In the genomic region with DNA sequence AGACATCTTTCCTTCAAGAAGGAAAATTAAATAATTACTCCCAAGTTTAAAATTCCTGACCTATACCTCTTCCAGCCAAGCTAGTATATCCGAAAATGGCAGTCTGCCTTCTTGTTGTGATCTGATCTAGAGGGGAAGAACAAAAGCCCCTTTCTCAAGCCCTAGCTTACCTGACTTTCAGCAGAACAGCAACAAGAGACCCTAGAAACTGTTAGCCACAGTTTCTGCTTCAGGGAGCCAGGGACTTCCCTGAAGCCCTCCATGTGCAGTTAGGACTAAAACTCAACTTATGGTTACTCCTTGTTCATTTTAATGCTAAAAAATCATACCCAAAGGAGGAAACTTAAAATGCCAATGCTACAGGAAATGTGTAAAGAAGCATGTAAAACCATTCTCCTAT, we compare ENCODE assay signal across 1 cellular context.
TF ChIP-seq lines count a peak whose summit lies in the region.

No MANE protein-coding gene starts in this region.

TF ChIP-seq in GM23338, 12 proteins besides CTCF, POLR2A, EP300 and RAD21 (continued from another document):
- TF ChIP-seq, protein P1, sequence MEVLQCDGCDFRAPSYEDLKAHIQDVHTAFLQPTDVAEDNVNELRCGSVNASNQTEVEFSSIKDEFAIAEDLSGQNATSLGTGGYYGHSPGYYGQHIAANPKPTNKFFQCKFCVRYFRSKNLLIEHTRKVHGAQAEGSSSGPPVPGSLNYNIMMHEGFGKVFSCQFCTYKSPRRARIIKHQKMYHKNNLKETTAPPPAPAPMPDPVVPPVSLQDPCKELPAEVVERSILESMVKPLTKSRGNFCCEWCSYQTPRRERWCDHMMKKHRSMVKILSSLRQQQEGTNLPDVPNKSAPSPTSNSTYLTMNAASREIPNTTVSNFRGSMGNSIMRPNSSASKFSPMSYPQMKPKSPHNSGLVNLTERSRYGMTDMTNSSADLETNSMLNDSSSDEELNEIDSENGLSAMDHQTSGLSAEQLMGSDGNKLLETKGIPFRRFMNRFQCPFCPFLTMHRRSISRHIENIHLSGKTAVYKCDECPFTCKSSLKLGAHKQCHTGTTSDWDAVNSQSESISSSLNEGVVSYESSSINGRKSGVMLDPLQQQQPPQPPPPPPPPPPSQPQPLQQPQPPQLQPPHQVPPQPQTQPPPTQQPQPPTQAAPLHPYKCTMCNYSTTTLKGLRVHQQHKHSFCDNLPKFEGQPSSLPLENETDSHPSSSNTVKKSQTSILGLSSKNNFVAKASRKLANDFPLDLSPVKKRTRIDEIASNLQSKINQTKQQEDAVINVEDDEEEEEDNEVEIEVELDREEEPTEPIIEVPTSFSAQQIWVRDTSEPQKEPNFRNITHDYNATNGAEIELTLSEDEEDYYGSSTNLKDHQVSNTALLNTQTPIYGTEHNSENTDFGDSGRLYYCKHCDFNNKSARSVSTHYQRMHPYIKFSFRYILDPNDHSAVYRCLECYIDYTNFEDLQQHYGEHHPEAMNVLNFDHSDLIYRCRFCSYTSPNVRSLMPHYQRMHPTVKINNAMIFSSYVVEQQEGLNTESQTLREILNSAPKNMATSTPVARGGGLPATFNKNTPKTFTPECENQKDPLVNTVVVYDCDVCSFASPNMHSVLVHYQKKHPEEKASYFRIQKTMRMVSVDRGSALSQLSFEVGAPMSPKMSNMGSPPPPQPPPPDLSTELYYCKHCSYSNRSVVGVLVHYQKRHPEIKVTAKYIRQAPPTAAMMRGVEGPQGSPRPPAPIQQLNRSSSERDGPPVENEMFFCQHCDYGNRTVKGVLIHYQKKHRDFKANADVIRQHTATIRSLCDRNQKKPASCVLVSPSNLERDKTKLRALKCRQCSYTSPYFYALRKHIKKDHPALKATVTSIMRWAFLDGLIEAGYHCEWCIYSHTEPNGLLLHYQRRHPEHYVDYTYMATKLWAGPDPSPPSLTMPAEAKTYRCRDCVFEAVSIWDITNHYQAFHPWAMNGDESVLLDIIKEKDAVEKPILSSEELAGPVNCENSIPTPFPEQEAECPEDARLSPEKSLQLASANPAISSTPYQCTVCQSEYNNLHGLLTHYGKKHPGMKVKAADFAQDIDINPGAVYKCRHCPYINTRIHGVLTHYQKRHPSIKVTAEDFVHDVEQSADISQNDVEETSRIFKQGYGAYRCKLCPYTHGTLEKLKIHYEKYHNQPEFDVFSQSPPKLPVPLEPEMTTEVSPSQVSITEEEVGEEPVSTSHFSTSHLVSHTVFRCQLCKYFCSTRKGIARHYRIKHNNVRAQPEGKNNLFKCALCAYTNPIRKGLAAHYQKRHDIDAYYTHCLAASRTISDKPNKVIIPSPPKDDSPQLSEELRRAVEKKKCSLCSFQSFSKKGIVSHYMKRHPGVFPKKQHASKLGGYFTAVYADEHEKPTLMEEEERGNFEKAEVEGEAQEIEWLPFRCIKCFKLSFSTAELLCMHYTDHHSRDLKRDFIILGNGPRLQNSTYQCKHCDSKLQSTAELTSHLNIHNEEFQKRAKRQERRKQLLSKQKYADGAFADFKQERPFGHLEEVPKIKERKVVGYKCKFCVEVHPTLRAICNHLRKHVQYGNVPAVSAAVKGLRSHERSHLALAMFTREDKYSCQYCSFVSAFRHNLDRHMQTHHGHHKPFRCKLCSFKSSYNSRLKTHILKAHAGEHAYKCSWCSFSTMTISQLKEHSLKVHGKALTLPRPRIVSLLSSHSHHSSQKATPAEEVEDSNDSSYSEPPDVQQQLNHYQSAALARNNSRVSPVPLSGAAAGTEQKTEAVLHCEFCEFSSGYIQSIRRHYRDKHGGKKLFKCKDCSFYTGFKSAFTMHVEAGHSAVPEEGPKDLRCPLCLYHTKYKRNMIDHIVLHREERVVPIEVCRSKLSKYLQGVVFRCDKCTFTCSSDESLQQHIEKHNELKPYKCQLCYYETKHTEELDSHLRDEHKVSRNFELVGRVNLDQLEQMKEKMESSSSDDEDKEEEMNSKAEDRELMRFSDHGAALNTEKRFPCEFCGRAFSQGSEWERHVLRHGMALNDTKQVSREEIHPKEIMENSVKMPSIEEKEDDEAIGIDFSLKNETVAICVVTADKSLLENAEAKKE (CRISPR knock-in tag; IDR thresholded peaks at IDR 0.05), result no peak
- no peak for TF ChIP-seq EZH2phosphoT487 (IDR thresholded peaks at IDR 0.05; ENCODE audit: unreplicated experiment)
- TF ChIP-seq STAT1 (IDR thresholded peaks at IDR 0.05; ENCODE audit: unreplicated experiment), result no peak
- TF ChIP-seq POLR2AphosphoS5 (IDR thresholded peaks at IDR 0.05; ENCODE audit: low read depth), result no peak
- no peak for TF ChIP-seq ZNF114 (CRISPR knock-in tag; IDR thresholded peaks at IDR 0.05)
- TF ChIP-seq NANOG (IDR thresholded peaks at IDR 0.05; ENCODE audit: borderline replicate concordance), result no peak
- TF ChIP-seq ZNF331 (CRISPR knock-in tag; IDR thresholded peaks at IDR 0.05; ENCODE audit: low read depth), result no peak
- TF ChIP-seq, protein P2, sequence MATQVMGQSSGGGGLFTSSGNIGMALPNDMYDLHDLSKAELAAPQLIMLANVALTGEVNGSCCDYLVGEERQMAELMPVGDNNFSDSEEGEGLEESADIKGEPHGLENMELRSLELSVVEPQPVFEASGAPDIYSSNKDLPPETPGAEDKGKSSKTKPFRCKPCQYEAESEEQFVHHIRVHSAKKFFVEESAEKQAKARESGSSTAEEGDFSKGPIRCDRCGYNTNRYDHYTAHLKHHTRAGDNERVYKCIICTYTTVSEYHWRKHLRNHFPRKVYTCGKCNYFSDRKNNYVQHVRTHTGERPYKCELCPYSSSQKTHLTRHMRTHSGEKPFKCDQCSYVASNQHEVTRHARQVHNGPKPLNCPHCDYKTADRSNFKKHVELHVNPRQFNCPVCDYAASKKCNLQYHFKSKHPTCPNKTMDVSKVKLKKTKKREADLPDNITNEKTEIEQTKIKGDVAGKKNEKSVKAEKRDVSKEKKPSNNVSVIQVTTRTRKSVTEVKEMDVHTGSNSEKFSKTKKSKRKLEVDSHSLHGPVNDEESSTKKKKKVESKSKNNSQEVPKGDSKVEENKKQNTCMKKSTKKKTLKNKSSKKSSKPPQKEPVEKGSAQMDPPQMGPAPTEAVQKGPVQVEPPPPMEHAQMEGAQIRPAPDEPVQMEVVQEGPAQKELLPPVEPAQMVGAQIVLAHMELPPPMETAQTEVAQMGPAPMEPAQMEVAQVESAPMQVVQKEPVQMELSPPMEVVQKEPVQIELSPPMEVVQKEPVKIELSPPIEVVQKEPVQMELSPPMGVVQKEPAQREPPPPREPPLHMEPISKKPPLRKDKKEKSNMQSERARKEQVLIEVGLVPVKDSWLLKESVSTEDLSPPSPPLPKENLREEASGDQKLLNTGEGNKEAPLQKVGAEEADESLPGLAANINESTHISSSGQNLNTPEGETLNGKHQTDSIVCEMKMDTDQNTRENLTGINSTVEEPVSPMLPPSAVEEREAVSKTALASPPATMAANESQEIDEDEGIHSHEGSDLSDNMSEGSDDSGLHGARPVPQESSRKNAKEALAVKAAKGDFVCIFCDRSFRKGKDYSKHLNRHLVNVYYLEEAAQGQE (IDR thresholded peaks at IDR 0.05; ENCODE audit: unreplicated experiment), result no peak
